Comparison of ENCODE assay signal across 24 cellular contexts in the genomic region with DNA sequence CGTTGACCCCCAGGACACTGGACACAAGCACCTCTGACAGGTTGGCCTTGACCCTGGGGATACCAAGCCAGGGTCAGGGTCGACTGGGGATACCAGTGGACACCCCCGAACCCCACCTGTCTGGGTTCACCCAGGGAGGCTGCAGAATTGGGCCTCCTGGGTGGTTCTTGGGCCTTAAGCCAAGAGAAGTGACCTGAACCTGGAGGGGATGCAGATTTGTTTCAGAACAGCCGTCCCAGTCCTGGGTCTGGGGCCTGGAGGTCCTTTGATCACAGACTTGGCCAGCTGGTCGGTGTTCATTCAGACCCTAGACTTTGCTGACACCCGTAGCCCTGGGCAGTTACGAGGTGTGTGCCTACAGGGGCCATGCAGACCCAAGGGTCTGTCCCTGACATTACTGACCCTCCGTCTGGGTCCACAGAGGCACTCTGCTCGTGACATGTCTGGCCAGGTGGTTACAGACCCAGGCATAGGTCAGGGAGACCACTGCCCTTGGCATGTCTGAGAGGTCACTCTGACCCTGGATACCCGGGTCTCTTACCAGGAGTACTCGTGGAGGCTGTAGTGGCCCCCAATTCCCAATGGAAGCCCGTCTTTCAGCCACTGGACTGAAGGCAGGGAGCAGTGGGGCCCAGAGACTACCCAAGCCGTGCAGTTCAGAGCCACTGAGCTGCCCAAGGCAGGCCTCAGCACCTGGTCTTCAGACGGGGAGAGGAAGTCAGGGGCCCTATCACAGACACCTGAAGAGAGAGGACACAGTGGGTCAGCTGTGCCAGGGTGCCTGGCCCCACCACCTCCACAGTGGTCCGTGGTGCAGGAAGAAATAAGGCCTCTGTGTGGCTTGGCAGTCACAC. TPM values are rescaled to one million over a fixed set of nuclear protein-coding genes. Genes with fewer than 3 reads are reported as not detected.
DNase-seq lines count a peak whose midpoint lies in the region; ATAC-seq, FAIRE-seq and TF ChIP-seq lines count a peak whose summit lies in the region.
"Had no signal": no experiment of that assay in that cellular context is flagged by ENCODE, and none has a peak within 500 bp of the region (broad histone marks: within the 10 kb centered on the region; RNA-seq: fewer than 3 reads in every experiment).

No MANE protein-coding gene starts in this region.

- H3K27me3 Mint-ChIP-seq in CD4-positive, alpha-beta memory T cell = no peaks in the 10 kb centered on the region
- H3K27me3 Mint-ChIP-seq in naive thymus-derived CD8-positive, alpha-beta T cell = no peaks in the 10 kb centered on the region
- H3K27me3 Mint-ChIP-seq: activated CD4-positive, alpha-beta T cell treated with anti-CD3 and anti-CD28 coated beads, Interleukin-2, amount 10 ng/mL, durations not matched to agents 24 days and 14 days; stimulated activated memory B cell treated with anti-CD40 and anti-IgM and Interleukin-4, amounts not matched to agents 10 μg/mL and 1 μg/mL and 100 μg/mL, for 72 hours had no signal

- intact Hi-C loops in CD4-positive, alpha-beta memory T cell (cut with micrococcal nuclease) = no loop called here

- H3K27me3 ChIP-seq in BLaER1 = no peaks in the 10 kb centered on the region
- H3K27me3 ChIP-seq in CD4-positive, alpha-beta memory T cell (ENCODE audit: insufficient read depth, low read length) = no peaks in the 10 kb centered on the region
- H3K27me3 ChIP-seq in effector memory CD4-positive, alpha-beta T cell (replicated peaks; ENCODE audit: control insufficient read depth, insufficient read depth, low read length, poor library complexity, severe bottlenecking) = no peaks in the 10 kb centered on the region
- H3K27me3 ChIP-seq: ascending aorta had no signal

- no peak for FAIRE-seq in H54 (lab: Jason Lieb, UNC)
- FAIRE-seq: GM12878 had no signal

- peak in 1 of 5 donors; percentile 33 for DNase-seq in CD4-positive, alpha-beta memory T cell
- no peak for DNase-seq in effector memory CD4-positive, alpha-beta T cell
- DNase-seq in naive thymus-derived CD8-positive, alpha-beta T cell = no peak
- DNase-seq in T1000 (lab: John Stamatoyannopoulos, UW) (no peak), H54 (ENCODE audit: insufficient read length, low spot score) (no peak), 8988T (no peak)
- DNase-seq: activated CD4-positive, alpha-beta T cell treated with anti-CD3 and anti-CD28 coated beads, Interleukin-2, amount 10 ng/mL, durations not matched to agents 24 days and 14 days; dermis blood vessel endothelial cell; DMS79 treated with DMSO at 0.1 percent for 48 hours; mesendoderm; NCI-H187; NCI-H524 treated with DMSO at 0.1 percent for 48 hours; stimulated activated CD4-positive, alpha-beta T cell treated with anti-CD3 and anti-CD28 coated beads, Interleukin-2, amount 100 ng/mL, for 48 hours had no signal

- CTCF ChIA-PET in CD4-positive, alpha-beta memory T cell (lab: Charles Lee; ENCODE audit: partially characterized antibody) = interaction anchor here (1.9 to 5.4 kb wide), 3 partner anchors 8 to 158 kb away, joined by 7 to 81 read pairs (median 14); a partner anchor contains a TSS

- peak overlapping the region in 6 of 7 donors; percentile 22 to 92 (median 69) for H3K27ac Mint-ChIP-seq in CD4-positive, alpha-beta memory T cell
- peak overlapping the region in 8 of 10 donors; percentile 43 to 93 (median 54) for H3K27ac Mint-ChIP-seq in naive thymus-derived CD8-positive, alpha-beta T cell
- H3K27ac Mint-ChIP-seq: activated CD4-positive, alpha-beta T cell treated with anti-CD3 and anti-CD28 coated beads, Interleukin-2, amount 10 ng/mL, durations not matched to agents 24 days and 14 days; activated naive CD4-positive, alpha-beta T cell treated with anti-CD3 and anti-CD28 coated beads, Interleukin-2, amount 50 U/mL, for 72 hours; stimulated activated memory B cell treated with anti-CD40 and anti-IgM and Interleukin-4, amounts not matched to agents 10 μg/mL and 1 μg/mL and 100 μg/mL, for 72 hours had no signal

- H3K4me1 ChIP-seq in BLaER1 = peaks cover 59% of the 10 kb centered on the region
- H3K4me1 ChIP-seq in CD4-positive, alpha-beta memory T cell (ENCODE audit: insufficient read depth, low read length) = peaks cover 30% of the 10 kb centered on the region
- H3K4me1 ChIP-seq in effector memory CD4-positive, alpha-beta T cell (ENCODE audit: control insufficient read depth, insufficient read depth, low read length, poor library complexity, severe bottlenecking) = peaks cover 28% of the 10 kb centered on the region
- H3K4me1 ChIP-seq: HAP-1 had no signal

- no peak for TF ChIP-seq POLR2A in H54 (IDR thresholded peaks at IDR 0.05; ENCODE audit: low read depth, low read length)

- H3K36me3 Mint-ChIP-seq in CD4-positive, alpha-beta memory T cell = peaks cover 0 to 2% of the 10 kb centered on the region in 2 donors
- peaks cover 0 to 9% (median 0%) of the 10 kb centered on the region in 3 donors for H3K36me3 Mint-ChIP-seq in naive thymus-derived CD8-positive, alpha-beta T cell
- H3K36me3 Mint-ChIP-seq: activated naive CD4-positive, alpha-beta T cell treated with anti-CD3 and anti-CD28 coated beads, Interleukin-2, amount 50 U/mL, for 72 hours; stimulated activated memory B cell treated with anti-CD40 and anti-IgM and Interleukin-4, amounts not matched to agents 10 μg/mL and 1 μg/mL and 100 μg/mL, for 72 hours had no signal

- peaks cover 2 to 27% (median 12%) of the 10 kb centered on the region in 4 donors for H3K4me1 Mint-ChIP-seq in CD4-positive, alpha-beta memory T cell
- peaks cover 9 to 40% (median 23%) of the 10 kb centered on the region in 4 donors for H3K4me1 Mint-ChIP-seq in naive thymus-derived CD8-positive, alpha-beta T cell

- POLR2A ChIA-PET in CD4-positive, alpha-beta memory T cell (lab: Charles Lee; ENCODE audit: partially characterized antibody) = interaction anchor here (0.7 to 16.3 kb wide), 9 partner anchors 8 to 201 kb away, joined by 3 to 539 read pairs (median 16); a partner anchor contains a TSS
- POLR2A ChIA-PET in naive thymus-derived CD8-positive, alpha-beta T cell (lab: Charles Lee) = interaction anchor here (0.9 to 6.7 kb wide), 12 partner anchors 7 to 200 kb away, joined by 3 to 135 read pairs (median 12); a partner anchor contains a TSS

- H4K20me1 ChIP-seq in BLaER1 = peaks cover 17% of the 10 kb centered on the region

- no peak overlapping the region for H3K27ac ChIP-seq in BLaER1
- peak overlapping the region; percentile 59 for H3K27ac ChIP-seq in CD4-positive, alpha-beta memory T cell (ENCODE audit: low read depth, low read length)
- peak overlapping the region; percentile 46 for H3K27ac ChIP-seq in effector memory CD4-positive, alpha-beta T cell (ENCODE audit: insufficient read depth, low read length, poor library complexity, severe bottlenecking)
- H3K27ac ChIP-seq: ascending aorta had no signal

- H3K4me3 Mint-ChIP-seq in CD4-positive, alpha-beta memory T cell = no peak overlapping the region
- H3K4me3 Mint-ChIP-seq in naive thymus-derived CD8-positive, alpha-beta T cell = peak overlapping the region in 1 of 10 donors; percentile 26

- H3K9me3 ChIP-seq in BLaER1 = no peaks in the 10 kb centered on the region
- no peaks in the 10 kb centered on the region for H3K9me3 ChIP-seq in CD4-positive, alpha-beta memory T cell (ENCODE audit: control insufficient read depth in 1 of 2, low read length in 2 of 2)
- no peaks in the 10 kb centered on the region for H3K9me3 ChIP-seq in effector memory CD4-positive, alpha-beta T cell (ENCODE audit: control insufficient read depth, low read length)
- H3K9me3 ChIP-seq: ascending aorta, gastroesophageal sphincter, HAP-1, spleen had no signal

- H3K4me3 ChIP-seq in BLaER1 = no peak overlapping the region
- H3K4me3 ChIP-seq in CD4-positive, alpha-beta memory T cell (ENCODE audit: low read length in 2 of 2) = no peak overlapping the region
- no peak overlapping the region for H3K4me3 ChIP-seq in effector memory CD4-positive, alpha-beta T cell (ENCODE audit: insufficient read depth, low read depth, low read length, poor library complexity, severe bottlenecking)
- H3K4me3 ChIP-seq: GM12878, HAP-1 had no signal

- no peaks in the 10 kb centered on the region for H3K9me3 Mint-ChIP-seq in CD4-positive, alpha-beta memory T cell
- no peaks in the 10 kb centered on the region for H3K9me3 Mint-ChIP-seq in naive thymus-derived CD8-positive, alpha-beta T cell
- H3K9me3 Mint-ChIP-seq: activated CD4-positive, alpha-beta T cell treated with anti-CD3 and anti-CD28 coated beads, Interleukin-2, amount 10 ng/mL, durations not matched to agents 24 days and 14 days; activated naive CD4-positive, alpha-beta T cell treated with anti-CD3 and anti-CD28 coated beads, Interleukin-2, amount 50 U/mL, for 72 hours; stimulated activated memory B cell treated with anti-CD40 and anti-IgM and Interleukin-4, amounts not matched to agents 10 μg/mL and 1 μg/mL and 100 μg/mL, for 72 hours had no signal

- ATAC-seq in naive thymus-derived CD8-positive, alpha-beta T cell = no peak

- H3K36me3 ChIP-seq in BLaER1 = peaks cover 3% of the 10 kb centered on the region; the same call in 1 of the 2 replicates
- peaks cover 11% of the 10 kb centered on the region for H3K36me3 ChIP-seq in CD4-positive, alpha-beta memory T cell (ENCODE audit: insufficient read depth, low read length)
- peaks cover 14% of the 10 kb centered on the region for H3K36me3 ChIP-seq in effector memory CD4-positive, alpha-beta T cell (ENCODE audit: control insufficient read depth, insufficient read depth, low read length)
- H3K36me3 ChIP-seq: ascending aorta, gastroesophageal sphincter, HAP-1 had no signal

- H3K9ac ChIP-seq in BLaER1 = no peak overlapping the region

- H3K4me2 ChIP-seq in BLaER1 = peak overlapping the region; percentile 83; the same call in 1 of the 2 replicates

RNA-seq across cellular contexts. Expression of a gene that starts 6.4 kb away (rescaled TPM):
- total RNA-seq in CD4-positive, alpha-beta memory T cell = 100 to 1,000 TPM; 437 to 440 TPM
- polyA plus RNA-seq in CD4-positive, alpha-beta memory T cell = 100 to 1,000 TPM; 235 to 242 TPM
- total RNA-seq in naive thymus-derived CD8-positive, alpha-beta T cell = 100 to 1,000 TPM; 332 to 337 TPM
- polyA plus RNA-seq in naive thymus-derived CD8-positive, alpha-beta T cell = 100 to 1,000 TPM; 195 to 233 (median 206) TPM

RNA-seq across cellular contexts. Expression of a gene that starts 14.4 kb away (rescaled TPM):
- total RNA-seq in CD4-positive, alpha-beta memory T cell = not detected
- under 1 TPM in 1 of 2 donors, not detected in 1; 0.14 TPM for polyA plus RNA-seq in CD4-positive, alpha-beta memory T cell
- under 1 TPM; 0.16 to 0.29 TPM for total RNA-seq in naive thymus-derived CD8-positive, alpha-beta T cell
- polyA plus RNA-seq in naive thymus-derived CD8-positive, alpha-beta T cell = under 1 TPM in 2 of 3 donors, not detected in 1; 0.15 to 0.47 TPM
- total RNA-seq: activated CD4-positive, alpha-beta T cell treated with anti-CD3 and anti-CD28 coated beads, Interleukin-2, amount 10 ng/mL, durations not matched to agents 24 days and 14 days; ascending aorta had no signal

RNA-seq across cellular contexts. Expression of a gene that starts 33.4 kb away (rescaled TPM):
- total RNA-seq in CD4-positive, alpha-beta memory T cell = 100 to 1,000 TPM; 120 to 123 TPM
- polyA plus RNA-seq in CD4-positive, alpha-beta memory T cell = 10 to 100 TPM in 1 of 2 donors, 1 to 10 TPM in 1; 9.4 to 15.5 TPM
- total RNA-seq in naive thymus-derived CD8-positive, alpha-beta T cell = 10 to 100 TPM; 70.1 to 78.6 TPM
- polyA plus RNA-seq in naive thymus-derived CD8-positive, alpha-beta T cell = 1 to 10 TPM; 4.8 to 8.6 (median 7.3) TPM
- total RNA-seq: LHCN-M2, osteoblast, temporal lobe had no signal

RNA-seq across cellular contexts. Expression of a gene that starts 39.1 kb away (rescaled TPM):
- 1 to 10 TPM; 2.2 to 2.4 TPM for total RNA-seq in CD4-positive, alpha-beta memory T cell
- not detected for polyA plus RNA-seq in CD4-positive, alpha-beta memory T cell
- under 1 TPM; 0.16 to 0.39 TPM for total RNA-seq in naive thymus-derived CD8-positive, alpha-beta T cell
- 1 to 10 TPM in 1 of 3 donors, not detected in 2; 1.3 TPM for polyA plus RNA-seq in naive thymus-derived CD8-positive, alpha-beta T cell
- total RNA-seq: ascending aorta had no signal

RNA-seq across cellular contexts. Expression of a gene that starts 41.7 kb away (rescaled TPM):
- total RNA-seq in CD4-positive, alpha-beta memory T cell = 10 to 100 TPM; 23.3 to 26.1 TPM
- 1 to 10 TPM; 5.5 to 6.3 TPM for polyA plus RNA-seq in CD4-positive, alpha-beta memory T cell
- total RNA-seq in naive thymus-derived CD8-positive, alpha-beta T cell = 10 to 100 TPM; 25.9 to 30.2 TPM
- polyA plus RNA-seq in naive thymus-derived CD8-positive, alpha-beta T cell = 10 to 100 TPM in 2 of 3 donors, 1 to 10 TPM in 1; 9.0 to 13.0 (median 11.6) TPM
